9 cellular contexts compared by ENCODE assay signal in the genomic region with DNA sequence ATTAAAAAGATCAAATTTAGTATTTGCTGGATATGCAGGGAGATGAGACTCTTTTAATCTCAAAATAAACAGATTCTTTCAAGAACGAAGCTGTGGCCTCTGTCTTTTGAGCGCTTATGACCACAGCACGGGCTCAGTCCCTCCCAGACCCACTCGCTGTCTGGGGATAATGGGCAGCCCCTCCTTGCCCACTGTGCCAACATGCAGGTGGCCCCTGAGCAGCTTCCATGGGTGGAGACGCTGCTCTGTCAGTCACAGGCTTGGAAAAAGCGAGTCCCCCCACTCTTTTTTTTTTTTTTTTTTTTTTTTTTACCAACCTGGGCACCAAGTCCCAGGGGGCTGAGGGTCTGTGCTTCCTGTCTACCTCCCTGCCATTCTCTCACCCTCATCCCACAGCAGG.
DNase-seq lines count a peak whose midpoint lies in the region; ATAC-seq, FAIRE-seq and TF ChIP-seq lines count a peak whose summit lies in the region.
"Had no signal": no experiment of that assay in that cellular context is flagged by ENCODE, and none has a peak within 500 bp of the region (broad histone marks: within the 10 kb centered on the region; RNA-seq: fewer than 3 reads in every experiment).

No MANE protein-coding gene starts in this region.

- no peaks in the 10 kb centered on the region for H3K36me3 Mint-ChIP-seq in activated naive CD8-positive, alpha-beta T cell treated with anti-CD3 and anti-CD28 coated beads, Interleukin-2, amount 10 ng/mL, durations not matched to agents 7 days and 5 days

- H3K4me1 Mint-ChIP-seq in activated naive CD8-positive, alpha-beta T cell treated with anti-CD3 and anti-CD28 coated beads, Interleukin-2, amount 10 ng/mL, durations not matched to agents 7 days and 5 days: peaks cover 9% of the 10 kb centered on the region

- POLR2A ChIA-PET in activated naive CD8-positive, alpha-beta T cell treated with anti-CD3 and anti-CD28 coated beads, Interleukin-2, amount 10 ng/mL, durations not matched to agents 7 days and 5 days (lab: Charles Lee): interaction anchor here (0.6 to 0.9 kb wide), 2 partner anchors 68 to 98 kb away, joined by 3 to 4 read pairs; no protein-coding TSS in a partner anchor

- TF ChIP-seq CTCF in Loucy (conservative IDR thresholded peaks at IDR 0.05; ENCODE audit: low read length) (no peak), kidney (IDR thresholded peaks at IDR 0.05; ENCODE audit: borderline replicate concordance, extremely low read depth, insufficient read depth) (no peak), stomach (IDR thresholded peaks at IDR 0.05) (no peak)

- no peaks in the 10 kb centered on the region for H4K20me1 ChIP-seq in Loucy (ENCODE audit: insufficient read depth, low read length, poor library complexity, severe bottlenecking)

- no peaks in the 10 kb centered on the region for H3K27me3 ChIP-seq in Loucy (ENCODE audit: insufficient read depth, low read length, poor library complexity, severe bottlenecking)
- no peaks in the 10 kb centered on the region for H3K27me3 ChIP-seq in stomach

- peak overlapping the region; percentile 9 for H3K4me3 Mint-ChIP-seq in activated naive CD8-positive, alpha-beta T cell treated with anti-CD3 and anti-CD28 coated beads, Interleukin-2, amount 10 ng/mL, durations not matched to agents 7 days and 5 days

- peak overlapping the region; percentile 40 for H3K4me2 ChIP-seq in Loucy (ENCODE audit: low read depth, low read length, poor library complexity, severe bottlenecking)

- no peak overlapping the region for H3K4me3 ChIP-seq in Loucy (ENCODE audit: low read length, poor library complexity, severe bottlenecking)
- no peak overlapping the region for H3K4me3 ChIP-seq in kidney (ENCODE audit: low read length in 2 of 2)
- no peak overlapping the region for H3K4me3 ChIP-seq in stomach

- H3K36me3 ChIP-seq in Loucy (ENCODE audit: insufficient read depth, low read length) (no peaks in the 10 kb centered on the region), kidney (ENCODE audit: control insufficient read depth in 1 of 2, insufficient read depth in 2 of 2, low read length in 2 of 2) (no peaks in the 10 kb centered on the region), stomach (peaks cover 0 to 38% (median 15%) of the 10 kb centered on the region in 4 donors)

- no peak overlapping the region for H2AFZ ChIP-seq in Loucy (ENCODE audit: low read length)

- peak overlapping the region in 1 of 2 donors; percentile 72 for H3K27ac ChIP-seq in kidney (ENCODE audit: low read depth in 2 of 2, low read length in 2 of 2)
- peak overlapping the region; percentile 16 to 80 (median 73) for H3K27ac ChIP-seq in stomach

- FAIRE-seq in kidney (lab: Jason Lieb, UNC): no peak

- H3K4me1 ChIP-seq in Loucy (ENCODE audit: insufficient read depth, low read length, poor library complexity, severe bottlenecking) (peaks cover 27% of the 10 kb centered on the region), kidney (ENCODE audit: control insufficient read depth in 1 of 2, insufficient read depth in 1 of 2, low read depth in 1 of 2, low read length in 2 of 2) (peaks cover 0 to 2% of the 10 kb centered on the region in 2 donors), stomach (peaks cover 5 to 21% (median 15%) of the 10 kb centered on the region in 4 donors)

- 71 to 80% (median 75%) methylated on average over 6 of the region's 6 CpGs for WGBS in stomach, 5 donors

- peak overlapping the region; percentile 89 for H3K27ac Mint-ChIP-seq in activated naive CD8-positive, alpha-beta T cell treated with anti-CD3 and anti-CD28 coated beads, Interleukin-2, amount 10 ng/mL, durations not matched to agents 7 days and 5 days

- no peaks in the 10 kb centered on the region for H3F3A ChIP-seq in Loucy (ENCODE audit: low read depth)

- no peak for DNase-seq in activated naive CD8-positive, alpha-beta T cell treated with anti-CD3 and anti-CD28 coated beads, Interleukin-2, amount 10 ng/mL, durations not matched to agents 7 days and 5 days
- DNase-seq in kidney: peak; percentile 32
- no peak for DNase-seq in stomach
- DNase-seq in DMS 273 (lab: John Stamatoyannopoulos, UW; ENCODE audit: unreplicated experiment): no peak
- DNase-seq: activated T-cell treated with anti-CD3 and anti-CD28 coated beads for 4 hours, NCI-H2107 had no signal

- ATAC-seq in activated naive CD8-positive, alpha-beta T cell treated with anti-CD3 and anti-CD28 coated beads, Interleukin-2, amount 10 ng/mL, durations not matched to agents 7 days and 5 days (ENCODE audit: low read depth): no peak
- ATAC-seq in GM21447 (IDR thresholded peaks at IDR 0.05; ENCODE audit: unreplicated experiment) (no peak), GM21825 (IDR thresholded peaks at IDR 0.05; ENCODE audit: unreplicated experiment) (no peak)

- TF ChIP-seq EP300 in stomach (IDR thresholded peaks at IDR 0.05): no peak

- H3K27me3 Mint-ChIP-seq in activated naive CD8-positive, alpha-beta T cell treated with anti-CD3 and anti-CD28 coated beads, Interleukin-2, amount 10 ng/mL, durations not matched to agents 7 days and 5 days: peaks cover 6% of the 10 kb centered on the region

- intact Hi-C loops in kidney (cut with DNase I): no loop called here
- intact Hi-C loops in stomach (cut with DNase I; ENCODE audit: low total_unique reads): loop anchor here (10.0 kb wide), 1 partner anchor 625 kb away; no protein-coding TSS in a partner anchor

- no peaks in the 10 kb centered on the region for H3K9me2 ChIP-seq in Loucy (replicated peaks; ENCODE audit: low read depth, low read length)

- no peaks in the 10 kb centered on the region for H3K79me2 ChIP-seq in Loucy (ENCODE audit: insufficient read depth, low read length)

- no peak for TF ChIP-seq POLR2A in stomach (IDR thresholded peaks at IDR 0.05)

- H3K9me3 Mint-ChIP-seq in activated naive CD8-positive, alpha-beta T cell treated with anti-CD3 and anti-CD28 coated beads, Interleukin-2, amount 10 ng/mL, durations not matched to agents 7 days and 5 days: no peaks in the 10 kb centered on the region

- H3K9ac ChIP-seq in Loucy (ENCODE audit: low read depth, low read length, poor library complexity, severe bottlenecking) (peak overlapping the region; percentile 53), kidney (ENCODE audit: low read length in 2 of 2) (no peak overlapping the region)

- H3K9me3 ChIP-seq in Loucy (ENCODE audit: insufficient read depth, low read depth, low read length) (no peaks in the 10 kb centered on the region), kidney (ENCODE audit: control insufficient read depth in 1 of 2, low read length in 2 of 2) (no peaks in the 10 kb centered on the region), stomach (no peaks in the 10 kb centered on the region)
